ENCODE assay signal across 8 cellular contexts in the genomic region with DNA sequence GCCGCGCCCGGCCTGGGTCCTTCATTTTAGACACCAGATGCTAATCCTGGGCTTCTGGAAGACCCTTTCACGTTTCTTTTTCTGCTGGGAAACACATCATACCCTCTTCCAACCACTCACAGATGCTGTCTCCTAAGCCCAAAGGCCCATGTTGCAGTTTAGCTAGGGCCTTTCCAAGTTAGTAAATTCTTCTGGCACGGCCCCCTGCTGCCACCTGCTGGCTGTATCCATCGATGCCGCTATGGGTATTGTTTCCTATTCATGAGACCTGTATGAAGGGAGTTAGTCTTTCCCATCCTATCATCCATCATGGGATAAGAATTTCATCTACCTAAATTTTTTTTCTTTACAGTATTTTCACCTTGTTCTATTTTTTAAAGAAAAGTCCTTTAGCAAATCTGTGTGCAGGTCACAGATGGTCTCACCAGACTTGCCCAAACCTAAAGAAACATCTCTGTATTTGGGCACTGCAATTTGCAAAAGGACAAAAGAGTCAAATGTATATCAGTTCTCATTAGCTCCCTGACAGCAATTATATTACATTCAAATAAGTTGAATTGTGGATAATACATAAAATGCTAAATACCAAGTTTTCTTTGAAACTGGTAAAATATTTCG. TPM values are rescaled to one million over a fixed set of nuclear protein-coding genes. Genes with fewer than 3 reads are reported as not detected.
A peak's percentile ranks its signal among the peaks of the same experiment; 100 is the strongest.
DNase-seq lines count a peak whose midpoint lies in the region; ATAC-seq and TF ChIP-seq lines count a peak whose summit lies in the region.

No MANE protein-coding gene starts in this region.

- H3K4me1 ChIP-seq in Panc1 (ENCODE audit: control insufficient read depth, insufficient read depth, low read length) (peaks cover 11% of the 10 kb centered on the region), fibroblast of lung (ENCODE audit: control insufficient read depth, extremely low read depth, insufficient read depth, low read length) (peaks cover 5% of the 10 kb centered on the region), neutrophil (ENCODE audit: control insufficient read depth in 1 of 2, insufficient read depth in 1 of 2, low read depth in 1 of 2, low read length in 1 of 2) (peaks cover 18 to 21% of the 10 kb centered on the region in 2 experiments), suprapubic skin (peaks cover 6% of the 10 kb centered on the region)

- no peaks in the 10 kb centered on the region for H3K27me3 Mint-ChIP-seq in activated T-cell treated with anti-CD3 and anti-CD28 coated beads, Interleukin-2, amount 50 U/mL, for 4 hours (ENCODE audit: low read depth)

- H3K27ac ChIP-seq in Panc1 (ENCODE audit: low read length) (no peak overlapping the region; the same call in 1 of the 2 replicates), fibroblast of lung (ENCODE audit: insufficient read depth, low read length) (no peak overlapping the region), neutrophil (no peak overlapping the region), suprapubic skin (no peak overlapping the region)

- H4K20me1 ChIP-seq in fibroblast of lung (ENCODE audit: control insufficient read depth, extremely low read depth, insufficient read depth, low read length), result no peaks in the 10 kb centered on the region

- CTCF ChIA-PET in Panc1 (lab: Charles Lee), result interaction anchor here (0.6 to 2.2 kb wide), 7 partner anchors 24 to 224 kb away, joined by 3 to 7 read pairs (median 5); partner anchors contain the start of gene SLC9A7

- H3K4me3 ChIP-seq in Panc1 (ENCODE audit: low read depth in 2 of 2, low read length in 2 of 2) (no peak overlapping the region), fibroblast of lung (replicated peaks in 1 of 4; ENCODE audit: control extremely low read depth in 1 of 4, insufficient read depth in 1 of 4, low read depth in 3 of 4, low read length in 4 of 4) (no peak overlapping the region), neutrophil (ENCODE audit: low read depth in 1 of 2, low read length in 1 of 2) (no peak overlapping the region), suprapubic skin (no peak overlapping the region)

- H2AFZ ChIP-seq in fibroblast of lung (ENCODE audit: low read length), result no peak overlapping the region

- 48% methylated on average over 8 of the region's 8 CpGs for WGBS in suprapubic skin

- no peak overlapping the region for H3K4me2 ChIP-seq in fibroblast of lung (ENCODE audit: extremely low read depth, insufficient read depth, low read length)

- peaks cover 14% of the 10 kb centered on the region for H3K4me1 Mint-ChIP-seq in activated T-cell treated with anti-CD3 and anti-CD28 coated beads, Interleukin-2, amount 50 U/mL, for 4 hours (ENCODE audit: low read depth)

- no TSS peak for BruUV-seq in Panc1 (replicated peaks; lab: Mats Ljungman, UMichigan)

- intact Hi-C loops in Panc1 (cut with micrococcal nuclease; ENCODE audit: unreplicated experiment), result loop anchor here (1.0 to 10.0 kb wide), 2 partner anchors 37 to 242 kb away; partner anchors contain the start of gene SLC9A7

- no peak overlapping the region for H3K9ac ChIP-seq in fibroblast of lung (ENCODE audit: insufficient read depth, low read length)

- H3K9me3 ChIP-seq in Panc1 (ENCODE audit: control insufficient read depth, insufficient read depth, low read depth, low read length) (no peaks in the 10 kb centered on the region), fibroblast of lung (ENCODE audit: control insufficient read depth, insufficient read depth, low read depth, low read length) (no peaks in the 10 kb centered on the region), neutrophil (no peaks in the 10 kb centered on the region), suprapubic skin (no peaks in the 10 kb centered on the region)

- no peak for TF ChIP-seq EP300 in suprapubic skin (IDR thresholded peaks at IDR 0.05)

- no peaks in the 10 kb centered on the region for H3K36me3 Mint-ChIP-seq in activated T-cell treated with anti-CD3 and anti-CD28 coated beads, Interleukin-2, amount 50 U/mL, for 4 hours (ENCODE audit: insufficient read depth)

- H3K9me3 Mint-ChIP-seq in activated T-cell treated with anti-CD3 and anti-CD28 coated beads, Interleukin-2, amount 50 U/mL, for 4 hours, result no peaks in the 10 kb centered on the region

- POLR2A ChIA-PET in Panc1 (lab: Charles Lee), result no interaction called here

- TF ChIP-seq POLR2A in suprapubic skin (IDR thresholded peaks at IDR 0.05), result no peak

- DNase-seq in GDM1 (lab: John Stamatoyannopoulos, UW) (peak; percentile 53), HUDEP-2 (lab: John Stamatoyannopoulos, UW; ENCODE audit: unreplicated experiment in 76 of 76) (peak in 63 of 76 experiments; percentile 0 to 66 (median 28)), Panc1 (ENCODE audit: low read depth, low spot score) (peak; percentile 52), fibroblast of lung (ENCODE audit: low read depth in 2 of 2) (peak; percentile 51 to 69), suprapubic skin (ENCODE audit: low spot score in 2 of 2) (peak; percentile 78 to 79)
- DNase-seq in activated T-cell treated with anti-CD3 and anti-CD28 coated beads, Interleukin-2, amount 50 U/mL, for 4 hours, result peak; percentile 62

- TF ChIP-seq CTCF in Panc1 (IDR thresholded peaks at IDR 0.05) (peak; percentile 90), fibroblast of lung (conservative IDR thresholded peaks at IDR 0.05 in 1 of 2, IDR thresholded peaks at IDR 0.05 in 1 of 2; ENCODE audit: low read depth in 1 of 2, low read length in 2 of 2) (peak; percentile 71 to 76), neutrophil (IDR thresholded peaks at IDR 0.05) (peak; percentile 65), suprapubic skin (IDR thresholded peaks at IDR 0.05) (peak; percentile 60 to 62)

- H3K36me3 ChIP-seq in Panc1 (ENCODE audit: control insufficient read depth, insufficient read depth, low read length) (no peaks in the 10 kb centered on the region), fibroblast of lung (ENCODE audit: control insufficient read depth, insufficient read depth, low read length) (no peaks in the 10 kb centered on the region), neutrophil (no peaks in the 10 kb centered on the region), suprapubic skin (no peaks in the 10 kb centered on the region)

- ATAC-seq in Panc1, result peak; percentile 85
- ATAC-seq in activated T-cell treated with anti-CD3 and anti-CD28 coated beads, Interleukin-2, amount 50 U/mL, for 4 hours, result peak; percentile 42 to 51
- no peak for ATAC-seq in HG02610 (IDR thresholded peaks at IDR 0.05; ENCODE audit: unreplicated experiment)

- H3K4me3 Mint-ChIP-seq in activated T-cell treated with anti-CD3 and anti-CD28 coated beads, Interleukin-2, amount 50 U/mL, for 4 hours, result no peak overlapping the region

- no peaks in the 10 kb centered on the region for H3K79me2 ChIP-seq in fibroblast of lung (ENCODE audit: control insufficient read depth, insufficient read depth, low read length)

- in situ Hi-C loops in Panc1 (cut with HindIII; ENCODE audit: low pct_unique_long_range_greater_than_20kb, low sequenced_read_pairs), result no loop called here

- no peaks in the 10 kb centered on the region for H3K27me3 ChIP-seq in Panc1 (ENCODE audit: control insufficient read depth, insufficient read depth, low read length)
- H3K27me3 ChIP-seq in fibroblast of lung (ENCODE audit: control insufficient read depth, insufficient read depth, low read length), result no peaks in the 10 kb centered on the region
- no peaks in the 10 kb centered on the region for H3K27me3 ChIP-seq in neutrophil
- no peaks in the 10 kb centered on the region for H3K27me3 ChIP-seq in suprapubic skin

RNA-seq across cellular contexts. Expression of gene SLC9A7, which starts 37.8 kb away (rescaled TPM):
- total RNA-seq in Panc1 (2021; ENCODE audit: unreplicated experiment) (80.4 TPM), fibroblast of lung (22.6 and 47.7 TPM in 2 replicates), suprapubic skin (1 to 10 TPM; 3.1 to 7.4 (median 6.2) TPM)
- 29.3 TPM for polyA plus RNA-seq in Panc1 (2012; ENCODE audit: insufficient read length)
- total RNA-seq in activated T-cell treated with anti-CD3 and anti-CD28 coated beads, Interleukin-2, amount 50 U/mL, for 4 hours, result 10 to 100 TPM; 10.4 to 21.0 (median 16.0) TPM
- polyA plus RNA-seq in fibroblast of lung, result 13.9 and 21.4 TPM in 2 replicates
- polyA plus RNA-seq in fibroblast of lung (2012), result 7.2 and 11.4 TPM in 2 replicates
- 47.8 and 105 TPM in 2 replicates for polyA minus RNA-seq in fibroblast of lung (ENCODE audit: low replicate concordance)

RNA-seq across cellular contexts. Expression of gene RP2, which starts 40.2 kb away (rescaled TPM):
- total RNA-seq in Panc1 (2021; ENCODE audit: unreplicated experiment) (17.3 TPM), fibroblast of lung (14.1 and 20.6 TPM in 2 replicates), suprapubic skin (1 to 10 TPM; 5.1 to 8.3 (median 6.3) TPM)
- 9.4 TPM for polyA plus RNA-seq in Panc1 (2012; ENCODE audit: insufficient read length)
- total RNA-seq in activated T-cell treated with anti-CD3 and anti-CD28 coated beads, Interleukin-2, amount 50 U/mL, for 4 hours, result 1 to 10 TPM; 4.7 to 5.5 (median 4.9) TPM
- polyA plus RNA-seq in fibroblast of lung, result 17.3 and 19.4 TPM in 2 replicates
- polyA plus RNA-seq in fibroblast of lung (2012), result 12.7 and 13.7 TPM in 2 replicates
- 3.7 and 9.3 TPM in 2 replicates for polyA minus RNA-seq in fibroblast of lung (ENCODE audit: low replicate concordance)

Comparison
In these comparisons a context has a peak if more than half of its experiments do, and no peak if none do; other contexts are left out.
1. DNase-seq: peak in every context shown above with its lines; median percentile 78 in suprapubic skin; 62 in activated T-cell treated with anti-CD3 and anti-CD28 coated beads, Interleukin-2, amount 50 U/mL, for 4 hours; 60 in fibroblast of lung; 53 in GDM1; 52 in Panc1; 28 in HUDEP-2.